Comparison of ENCODE assay signal across 8 cellular contexts in the genomic region with DNA sequence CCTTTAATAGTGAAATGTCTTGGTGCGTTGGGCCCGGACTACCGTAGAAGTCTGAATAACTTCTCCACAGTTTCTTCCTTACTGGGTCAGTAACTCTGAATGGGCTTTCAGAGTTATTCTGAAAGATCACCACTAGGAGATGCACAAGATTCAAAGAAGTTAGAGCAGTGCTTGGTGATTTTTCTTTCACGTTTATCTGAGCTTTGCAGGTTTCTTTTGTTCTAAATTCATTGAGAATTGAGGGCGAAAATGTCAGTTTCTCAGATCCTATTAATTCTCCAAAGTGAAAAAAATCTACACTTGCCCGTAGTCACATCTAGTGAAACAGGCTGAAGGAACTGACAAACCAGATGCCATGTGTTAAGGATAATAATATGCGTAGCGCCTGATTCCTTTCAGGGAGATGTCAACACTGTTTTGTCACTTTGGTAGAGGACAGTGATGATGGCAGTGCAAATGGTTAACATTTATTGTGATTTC.
A peak's percentile ranks its signal among the peaks of the same experiment; 100 is the strongest.
DNase-seq lines count a peak whose midpoint lies in the region; ATAC-seq, FAIRE-seq and TF ChIP-seq lines count a peak whose summit lies in the region.

No MANE protein-coding gene starts in this region.

- peak; percentile 81 for TF ChIP-seq CTCF in MCF 10A (IDR thresholded peaks at IDR 0.05; ENCODE audit: unreplicated experiment)
- peak; percentile 15 to 88 (median 77) for TF ChIP-seq CTCF in keratinocyte (optimal IDR thresholded peaks at IDR 0.05 in 1 of 3, IDR thresholded peaks at IDR 0.05 in 1 of 3, conservative IDR thresholded peaks at IDR 0.05 in 1 of 3; ENCODE audit: extremely low read depth in 1 of 3, insufficient read depth in 2 of 3, low read length in 3 of 3)

- no peaks in the 10 kb centered on the region for H3K27me3 ChIP-seq in keratinocyte (ENCODE audit: control insufficient read depth, extremely low read depth, insufficient read depth, low read length)

- ATAC-seq in HG03565 (IDR thresholded peaks at IDR 0.05; ENCODE audit: unreplicated experiment) (peak; percentile 54), HG03521 (IDR thresholded peaks at IDR 0.05; ENCODE audit: unreplicated experiment) (no peak)
- peak; percentile 62 for ATAC-seq in stimulated activated naive CD8-positive, alpha-beta T cell treated with anti-CD3 and anti-CD28 coated beads, Interleukin-15, amount 100 ng/mL, for 72 hours

- no peaks in the 10 kb centered on the region for H3K9me1 ChIP-seq in keratinocyte (ENCODE audit: control insufficient read depth, extremely low read depth, insufficient read depth, low read length)

- dilution Hi-C loops in keratinocyte (cut with MboI; ENCODE audit: extremely low pct_ligation_motif_present, low sequenced_read_pairs): loop anchor here (25.0 kb wide), 1 partner anchor 448 kb away; no protein-coding TSS in a partner anchor

- no peak for FAIRE-seq in keratinocyte (lab: Jason Lieb, UNC)

- CTCF ChIA-PET in MCF 10A (lab: Yijun Ruan, JAX): interaction anchor here (0.5 to 12.0 kb wide), 58 partner anchors 9 to 1186 kb away, joined by 3 to 172 read pairs (median 4); no protein-coding TSS in a partner anchor

- H3K4me3 Mint-ChIP-seq in MCF 10A (ENCODE audit: unreplicated experiment): no peak overlapping the region
- no peak overlapping the region for H3K4me3 Mint-ChIP-seq in stimulated activated naive CD8-positive, alpha-beta T cell treated with anti-CD3 and anti-CD28 coated beads, Interleukin-15, amount 100 ng/mL, for 72 hours

- no peaks in the 10 kb centered on the region for H3K36me3 ChIP-seq in keratinocyte (ENCODE audit: control insufficient read depth in 2 of 2, extremely low read depth in 1 of 2, insufficient read depth in 2 of 2, low read length in 2 of 2)

- H3K27ac ChIP-seq in keratinocyte (ENCODE audit: control insufficient read depth, insufficient read depth, low read length): no peak overlapping the region

- no peak overlapping the region for H3K27ac Mint-ChIP-seq in MCF 10A (ENCODE audit: low read depth, unreplicated experiment)
- peak overlapping the region in 1 of 2 donors; percentile 14 for H3K27ac Mint-ChIP-seq in stimulated activated naive CD8-positive, alpha-beta T cell treated with anti-CD3 and anti-CD28 coated beads, Interleukin-15, amount 100 ng/mL, for 72 hours

- peak; percentile 47 for DNase-seq in NCI-H1436 (lab: John Stamatoyannopoulos, UW)
- no peak for DNase-seq in NCI-H1436 treated with DMSO at 0.1 percent for 48 hours (lab: John Stamatoyannopoulos, UW)
- DNase-seq in NCI-H82 treated with DMSO at 0.1 percent for 48 hours (lab: John Stamatoyannopoulos, UW; ENCODE audit: unreplicated experiment): peak; percentile 40
- DNase-seq in MCF 10A (ENCODE audit: unreplicated experiment): peak; percentile 65
- DNase-seq in keratinocyte (ENCODE audit: low read depth, low spot score): no peak
- no peak for DNase-seq in stimulated activated naive CD8-positive, alpha-beta T cell treated with anti-CD3 and anti-CD28 coated beads, Interleukin-15, amount 100 ng/mL, for 72 hours

- no peaks in the 10 kb centered on the region for H3K4me1 ChIP-seq in keratinocyte (ENCODE audit: control insufficient read depth, extremely low read depth, insufficient read depth, low read length)

- no peaks in the 10 kb centered on the region for H3K9me3 Mint-ChIP-seq in MCF 10A (ENCODE audit: unreplicated experiment)
- no peaks in the 10 kb centered on the region for H3K9me3 Mint-ChIP-seq in stimulated activated naive CD8-positive, alpha-beta T cell treated with anti-CD3 and anti-CD28 coated beads, Interleukin-15, amount 100 ng/mL, for 72 hours

- intact Hi-C loops in MCF 10A (cut with micrococcal nuclease): loop anchor here (1.0 to 5.0 kb wide), 7 partner anchors 118 to 477 kb away; a partner anchor contains a TSS

- peaks cover 12% of the 10 kb centered on the region for H3K4me1 Mint-ChIP-seq in MCF 10A (ENCODE audit: insufficient read depth, unreplicated experiment)
- H3K4me1 Mint-ChIP-seq in stimulated activated naive CD8-positive, alpha-beta T cell treated with anti-CD3 and anti-CD28 coated beads, Interleukin-15, amount 100 ng/mL, for 72 hours: no peaks in the 10 kb centered on the region

- H2AFZ ChIP-seq in keratinocyte (ENCODE audit: control insufficient read depth, low read length): no peak overlapping the region

- H3K36me3 Mint-ChIP-seq in MCF 10A (ENCODE audit: insufficient read depth, unreplicated experiment): no peaks in the 10 kb centered on the region

- no peaks in the 10 kb centered on the region for H4K20me1 ChIP-seq in keratinocyte (ENCODE audit: control insufficient read depth, extremely low read depth, insufficient read depth, low read length)

- POLR2A ChIA-PET in MCF 10A (lab: Yijun Ruan, JAX): interaction anchor here (0.6 to 1.9 kb wide), 10 partner anchors 18 to 457 kb away, joined by 3 to 11 read pairs (median 3); a partner anchor contains a TSS

- H3K9ac ChIP-seq in keratinocyte (ENCODE audit: control insufficient read depth, extremely low read depth, insufficient read depth, low read length): no peak overlapping the region

- no TSS peak for BruUV-seq in MCF 10A (replicated peaks; lab: Mats Ljungman, UMichigan)

- no peak overlapping the region for H3K4me2 ChIP-seq in keratinocyte (ENCODE audit: control insufficient read depth, extremely low read depth, insufficient read depth, low read depth, low read length)

- H3K79me2 ChIP-seq in keratinocyte (ENCODE audit: control insufficient read depth, insufficient read depth, low read length): no peaks in the 10 kb centered on the region

- no peaks in the 10 kb centered on the region for H3K9me3 ChIP-seq in keratinocyte (ENCODE audit: control insufficient read depth, low read depth, low read length)

- H3K4me3 ChIP-seq in keratinocyte (ENCODE audit: control insufficient read depth in 2 of 3, extremely low read depth in 1 of 3, insufficient read depth in 2 of 3, low read depth in 1 of 3, low read length in 3 of 3): no peak overlapping the region

- H3K27me3 Mint-ChIP-seq in MCF 10A (ENCODE audit: insufficient read depth, unreplicated experiment): no peaks in the 10 kb centered on the region
- H3K27me3 Mint-ChIP-seq in stimulated activated naive CD8-positive, alpha-beta T cell treated with anti-CD3 and anti-CD28 coated beads, Interleukin-15, amount 100 ng/mL, for 72 hours: peaks cover 7% of the 10 kb centered on the region

Comparison
In these comparisons a context has a peak if more than half of its experiments do, and no peak if none do; other contexts are left out.
1. DNase-seq: peak in NCI-H1436 (single experiment), NCI-H82 treated with DMSO at 0.1 percent for 48 hours (single experiment) and MCF 10A (single experiment); none in NCI-H1436 treated with DMSO at 0.1 percent for 48 hours (single experiment), keratinocyte (single experiment) and stimulated activated naive CD8-positive, alpha-beta T cell treated with anti-CD3 and anti-CD28 coated beads, Interleukin-15, amount 100 ng/mL, for 72 hours (0 of 2).